ENCODE assay signal across 18 cellular contexts in the genomic region with DNA sequence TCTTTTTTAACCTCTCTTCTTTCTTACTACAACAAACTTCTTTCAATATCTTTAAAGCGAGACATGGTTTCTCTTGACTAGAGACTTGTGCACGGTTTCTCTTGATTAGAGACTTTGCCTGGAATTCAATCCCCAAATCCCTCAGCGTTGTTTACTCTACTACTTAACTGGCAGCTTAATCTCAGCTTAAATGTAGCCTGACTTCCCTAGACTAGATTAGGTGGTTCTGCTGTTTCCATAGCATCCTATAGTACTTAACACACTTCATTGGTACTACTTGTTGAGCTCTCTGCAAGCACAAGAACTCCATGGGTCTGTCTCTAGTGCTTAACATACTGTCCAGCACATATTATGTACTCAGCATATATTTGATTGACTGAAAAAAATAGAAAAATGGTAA.
A peak's percentile ranks its signal among the peaks of the same experiment; 100 is the strongest.
DNase-seq lines count a peak whose midpoint lies in the region; ATAC-seq and TF ChIP-seq lines count a peak whose summit lies in the region.
"Had no signal": no experiment of that assay in that cellular context is flagged by ENCODE, and none has a peak within 500 bp of the region (broad histone marks: within the 10 kb centered on the region; RNA-seq: fewer than 3 reads in every experiment).

No MANE protein-coding gene starts in this region.

- POLR2A ChIA-PET in CD4-positive, alpha-beta T cell (lab: Charles Lee): no interaction called here

- no peak for ATAC-seq in CD4-positive, alpha-beta T cell (ENCODE audit: poor library complexity)
- ATAC-seq: HepG2 had no signal

- H3F3A ChIP-seq in neural progenitor cell (ENCODE audit: low read depth): peaks cover 9% of the 10 kb centered on the region

- no peak overlapping the region for H2AFZ ChIP-seq in neural progenitor cell (replicated peaks)

- H3K4me1 ChIP-seq in neural progenitor cell (no peaks in the 10 kb centered on the region), left ventricle myocardium inferior (no peaks in the 10 kb centered on the region)
- H3K4me1 ChIP-seq: Caco-2 had no signal

- no peak overlapping the region for H3K9ac ChIP-seq in neural progenitor cell

- no peaks in the 10 kb centered on the region for H4K20me1 ChIP-seq in neural progenitor cell (ENCODE audit: low read depth)

- H3K36me3 ChIP-seq in neural progenitor cell (no peaks in the 10 kb centered on the region), left ventricle myocardium inferior (no peaks in the 10 kb centered on the region)
- H3K36me3 ChIP-seq: HAP-1 had no signal

- no peak overlapping the region for H3K4me3 Mint-ChIP-seq in neural progenitor cell
- H3K4me3 Mint-ChIP-seq in CD4-positive, alpha-beta T cell: no peak overlapping the region
- H3K4me3 Mint-ChIP-seq: CD14-positive monocyte; CD8-positive, alpha-beta memory T cell; HFFc6 had no signal

- no peaks in the 10 kb centered on the region for H3K27me3 Mint-ChIP-seq in neural progenitor cell (ENCODE audit: insufficient read depth, low read depth)
- no peaks in the 10 kb centered on the region for H3K27me3 Mint-ChIP-seq in CD4-positive, alpha-beta T cell
- H3K27me3 Mint-ChIP-seq: CD8-positive, alpha-beta memory T cell had no signal

- H3K4me3 ChIP-seq in neural progenitor cell: no peak overlapping the region
- no peak overlapping the region for H3K4me3 ChIP-seq in left ventricle myocardium inferior
- H3K4me3 ChIP-seq: HAP-1 had no signal

- H3K27ac Mint-ChIP-seq in neural progenitor cell: no peak overlapping the region
- H3K27ac Mint-ChIP-seq in CD4-positive, alpha-beta T cell: no peak overlapping the region
- H3K27ac Mint-ChIP-seq: CD14-positive monocyte; CD8-positive, alpha-beta memory T cell; HFFc6 had no signal

- no peaks in the 10 kb centered on the region for H3K36me3 Mint-ChIP-seq in neural progenitor cell
- no peaks in the 10 kb centered on the region for H3K36me3 Mint-ChIP-seq in CD4-positive, alpha-beta T cell (ENCODE audit: low read depth)
- H3K36me3 Mint-ChIP-seq: CD8-positive, alpha-beta memory T cell had no signal

- intact Hi-C loops in left ventricle myocardium inferior (cut with micrococcal nuclease): no loop called here
- intact Hi-C loops in CD4-positive, alpha-beta T cell (cut with DNase I, micrococcal nuclease): no loop called here

- H3K4me2 ChIP-seq in neural progenitor cell: no peak overlapping the region

- H3K79me2 ChIP-seq in neural progenitor cell (ENCODE audit: low read depth): no peaks in the 10 kb centered on the region

- CTCF ChIA-PET in CD4-positive, alpha-beta T cell (lab: Charles Lee): no interaction called here

- in situ Hi-C loops in G401 (cut with HindIII; ENCODE audit: low sequenced_read_pairs): no loop called here

- H3K27ac ChIP-seq in neural progenitor cell (no peak overlapping the region), left ventricle myocardium inferior (replicated peaks) (no peak overlapping the region)
- H3K27ac ChIP-seq in CD4-positive, alpha-beta T cell (ENCODE audit: low read depth, low read length): no peak overlapping the region
- H3K27ac ChIP-seq: 22Rv1 had no signal

- H3K9me3 ChIP-seq in neural progenitor cell (ENCODE audit: low read depth): no peaks in the 10 kb centered on the region
- peaks cover 4% of the 10 kb centered on the region for H3K9me3 ChIP-seq in left ventricle myocardium inferior (replicated peaks)
- H3K9me3 ChIP-seq in CD4-positive, alpha-beta T cell (ENCODE audit: control insufficient read depth, low read length): no peaks in the 10 kb centered on the region
- H3K9me3 ChIP-seq: Caco-2, HAP-1 had no signal

- DNase-seq in NCI-H1417 (lab: John Stamatoyannopoulos, UW): peak in 2 of 3 experiments; percentile 41 to 47
- no peak for DNase-seq in NCI-H1417 treated with DMSO at 0.1 percent for 48 hours (lab: John Stamatoyannopoulos, UW)
- peak; percentile 19 for DNase-seq in G401 (ENCODE audit: low spot score)
- DNase-seq in NCI-H82 (lab: John Stamatoyannopoulos, UW): peak; percentile 98
- DNase-seq in neural progenitor cell (ENCODE audit: low spot score): peak; percentile 52
- DNase-seq in left ventricle myocardium inferior: no peak
- DNase-seq in NCI-H1436 treated with DMSO at 0.1 percent for 48 hours (lab: John Stamatoyannopoulos, UW): no peak
- no peak for DNase-seq in CD4-positive, alpha-beta T cell
- DNase-seq: Caco-2; CD8-positive, alpha-beta memory T cell; DMS 273 treated with DMSO at 0.1 percent for 48 hours; EL; GDM1; HFFc6 had no signal

- peaks cover 2% of the 10 kb centered on the region for H3K9me3 Mint-ChIP-seq in neural progenitor cell
- H3K9me3 Mint-ChIP-seq in CD4-positive, alpha-beta T cell: peaks cover 7% of the 10 kb centered on the region

- no peak for TF ChIP-seq CTCF in neural progenitor cell (IDR thresholded peaks at IDR 0.05)
- TF ChIP-seq CTCF in left ventricle myocardium inferior (IDR thresholded peaks at IDR 0.05; ENCODE audit: borderline replicate concordance): no peak
- no peak for TF ChIP-seq CTCF in CD4-positive, alpha-beta T cell (IDR thresholded peaks at IDR 0.05)

- H3K4me1 Mint-ChIP-seq in neural progenitor cell: peaks cover 9% of the 10 kb centered on the region
- no peaks in the 10 kb centered on the region for H3K4me1 Mint-ChIP-seq in CD4-positive, alpha-beta T cell (ENCODE audit: low read depth)
- H3K4me1 Mint-ChIP-seq: CD8-positive, alpha-beta memory T cell had no signal

- H3K27me3 ChIP-seq in neural progenitor cell (no peaks in the 10 kb centered on the region), left ventricle myocardium inferior (ENCODE audit: low read depth) (no peaks in the 10 kb centered on the region)
- no peaks in the 10 kb centered on the region for H3K27me3 ChIP-seq in CD4-positive, alpha-beta T cell (ENCODE audit: control insufficient read depth, insufficient read depth, low read length)

Comparison
In these comparisons a context has a peak if more than half of its experiments do, and no peak if none do; other contexts are left out.
1. DNase-seq: peak in NCI-H1417 (2 of 3), G401 (single experiment), NCI-H82 (single experiment) and neural progenitor cell (single experiment); none in NCI-H1417 treated with DMSO at 0.1 percent for 48 hours (single experiment), left ventricle myocardium inferior (single experiment), NCI-H1436 treated with DMSO at 0.1 percent for 48 hours (single experiment) and CD4-positive, alpha-beta T cell (0 of 10).